In the genomic region with DNA sequence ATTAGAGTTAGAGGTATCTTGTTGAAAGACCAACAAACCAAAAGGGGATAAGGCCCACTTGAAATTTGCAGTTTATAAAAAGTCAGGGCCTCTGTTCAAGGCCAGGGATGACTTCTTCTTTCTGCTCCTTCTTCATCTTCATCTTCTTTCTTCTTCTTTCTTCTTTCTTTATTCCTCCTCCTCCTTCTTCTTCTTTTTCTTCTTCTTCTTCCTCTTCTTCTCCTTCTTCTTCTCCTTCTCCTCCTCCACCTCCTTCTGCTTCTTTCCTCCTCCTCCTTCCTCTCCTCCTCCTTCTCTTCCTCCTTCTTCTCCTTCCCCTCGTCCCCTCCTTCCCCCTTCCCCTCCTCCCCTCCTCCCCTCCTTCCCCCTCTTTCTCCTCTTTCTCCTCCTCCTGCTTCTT, we compare ENCODE assay signal across 1 cellular context.
TF ChIP-seq lines count a peak whose summit lies in the region.

No MANE protein-coding gene starts in this region.

TF ChIP-seq in K562, 482 proteins besides CTCF, POLR2A, EP300 and RAD21:
- peak; percentile 63; the same call in 1 of the 2 replicates for TF ChIP-seq ZNF512 (tag; IDR thresholded peaks at IDR 0.05)
- no peak for TF ChIP-seq KAT7 (CRISPR knock-in tag; IDR thresholded peaks at IDR 0.05; ENCODE audit: borderline replicate concordance)
